ENCODE assay signal across 13 cellular contexts in genomic region chr1:183218039-183218618, GRCh38. TPM values are rescaled to one million over a fixed set of nuclear protein-coding genes. Genes with fewer than 3 reads are reported as not detected.
DNase-seq lines count a peak whose midpoint lies in the region; ATAC-seq and TF ChIP-seq lines count a peak whose summit lies in the region.
"Had no signal": no experiment of that assay in that cellular context is flagged by ENCODE, and none has a peak within 500 bp of the region (broad histone marks: within the 10 kb centered on the region; RNA-seq: fewer than 3 reads in every experiment).

No MANE protein-coding gene starts in this region.

- peak; percentile 85 for ATAC-seq in sciatic nerve
- no peak for ATAC-seq in HG03457 (IDR thresholded peaks at IDR 0.05; ENCODE audit: unreplicated experiment)
- no peak for ATAC-seq in activated CD4-positive, CD25-positive, alpha-beta regulatory T cell treated with anti-CD3 and anti-CD28 coated beads, Interleukin-2, amount 50 U/mL, for 24 hours
- ATAC-seq: PC-3 had no signal

- H3K9me3 ChIP-seq in fibroblast of lung (ENCODE audit: control insufficient read depth, insufficient read depth, low read depth, low read length) = no peaks in the 10 kb centered on the region

- DNase-seq in DMS153 treated with DMSO at 0.1 percent for 48 hours (lab: John Stamatoyannopoulos, UW; ENCODE audit: unreplicated experiment) (peak; percentile 29), NCI-H2171 (lab: John Stamatoyannopoulos, UW) (peak; percentile 86), fibroblast of lung (ENCODE audit: low read depth in 2 of 2) (peak in 1 of 2 donors; percentile 47), sciatic nerve (ENCODE audit: low spot score) (no peak), OCI-M1 (lab: John Stamatoyannopoulos, UW) (no peak)
- no peak for DNase-seq in activated naive CD4-positive, alpha-beta T cell treated with anti-CD3 and anti-CD28 coated beads, Interleukin-2, amount 10 ng/mL, durations not matched to agents 7 days and 5 days
- DNase-seq: midbrain; PC-3; stimulated activated naive B cell treated with anti-CD40 and anti-IgM and Interleukin-4, amounts not matched to agents 10 μg/mL and 1 μg/mL and 100 μg/mL, for 72 hours had no signal

- no peak overlapping the region for H3K27ac ChIP-seq in fibroblast of lung (ENCODE audit: insufficient read depth, low read length)

- no peak overlapping the region for H3K4me3 ChIP-seq in fibroblast of lung (replicated peaks in 1 of 4; ENCODE audit: control extremely low read depth in 1 of 4, insufficient read depth in 1 of 4, low read depth in 3 of 4, low read length in 4 of 4)

- H3K27me3 Mint-ChIP-seq in activated naive CD4-positive, alpha-beta T cell treated with anti-CD3 and anti-CD28 coated beads, Interleukin-2, amount 10 ng/mL, durations not matched to agents 7 days and 5 days = peaks cover 18% of the 10 kb centered on the region
- H3K27me3 Mint-ChIP-seq: stimulated activated naive B cell treated with anti-CD40 and anti-IgM and Interleukin-4, amounts not matched to agents 10 μg/mL and 1 μg/mL and 100 μg/mL, for 72 hours had no signal

- H3K27ac Mint-ChIP-seq in activated naive CD4-positive, alpha-beta T cell treated with anti-CD3 and anti-CD28 coated beads, Interleukin-2, amount 10 ng/mL, durations not matched to agents 7 days and 5 days = no peak overlapping the region
- H3K27ac Mint-ChIP-seq: activated T-helper 1 cell treated with anti-CD3 and anti-CD28 coated beads, Interleukin-12 subunit alpha, Interleukin-12 subunit beta, Interleukin-2, Interleukin-4 antibody, amounts not matched to agents 30 ng/mL and 10 ng/mL and 1 ng/mL, durations not matched to agents 14 hours and 24 hours and 36 hours; IgD-negative memory B cell; stimulated activated naive B cell treated with anti-CD40 and anti-IgM and Interleukin-4, amounts not matched to agents 10 μg/mL and 1 μg/mL and 100 μg/mL, for 72 hours had no signal

- TF ChIP-seq CTCF in fibroblast of lung (conservative IDR thresholded peaks at IDR 0.05 in 1 of 2, IDR thresholded peaks at IDR 0.05 in 1 of 2; ENCODE audit: low read depth in 1 of 2, low read length in 2 of 2) = no peak

- H3K9ac ChIP-seq in fibroblast of lung (ENCODE audit: insufficient read depth, low read length) = no peak overlapping the region

- H3K4me1 ChIP-seq in fibroblast of lung (ENCODE audit: control insufficient read depth, extremely low read depth, insufficient read depth, low read length) = peaks cover 6% of the 10 kb centered on the region

- no peaks in the 10 kb centered on the region for H3K9me3 Mint-ChIP-seq in activated naive CD4-positive, alpha-beta T cell treated with anti-CD3 and anti-CD28 coated beads, Interleukin-2, amount 10 ng/mL, durations not matched to agents 7 days and 5 days
- H3K9me3 Mint-ChIP-seq: activated T-helper 1 cell treated with anti-CD3 and anti-CD28 coated beads, Interleukin-12 subunit alpha, Interleukin-12 subunit beta, Interleukin-2, Interleukin-4 antibody, amounts not matched to agents 30 ng/mL and 10 ng/mL and 1 ng/mL, durations not matched to agents 14 hours and 24 hours and 36 hours; IgD-negative memory B cell; stimulated activated naive B cell treated with anti-CD40 and anti-IgM and Interleukin-4, amounts not matched to agents 10 μg/mL and 1 μg/mL and 100 μg/mL, for 72 hours had no signal

- H3K27me3 ChIP-seq in fibroblast of lung (ENCODE audit: control insufficient read depth, insufficient read depth, low read length) = no peaks in the 10 kb centered on the region

- H3K4me2 ChIP-seq in fibroblast of lung (ENCODE audit: extremely low read depth, insufficient read depth, low read length) = peak overlapping the region; percentile 13

- H3K4me3 Mint-ChIP-seq in activated naive CD4-positive, alpha-beta T cell treated with anti-CD3 and anti-CD28 coated beads, Interleukin-2, amount 10 ng/mL, durations not matched to agents 7 days and 5 days = no peak overlapping the region
- H3K4me3 Mint-ChIP-seq: activated T-helper 1 cell treated with anti-CD3 and anti-CD28 coated beads, Interleukin-12 subunit alpha, Interleukin-12 subunit beta, Interleukin-2, Interleukin-4 antibody, amounts not matched to agents 30 ng/mL and 10 ng/mL and 1 ng/mL, durations not matched to agents 14 hours and 24 hours and 36 hours; IgD-negative memory B cell; stimulated activated naive B cell treated with anti-CD40 and anti-IgM and Interleukin-4, amounts not matched to agents 10 μg/mL and 1 μg/mL and 100 μg/mL, for 72 hours had no signal

- no peaks in the 10 kb centered on the region for H3K36me3 ChIP-seq in fibroblast of lung (ENCODE audit: control insufficient read depth, insufficient read depth, low read length)

- no peaks in the 10 kb centered on the region for H3K79me2 ChIP-seq in fibroblast of lung (ENCODE audit: control insufficient read depth, insufficient read depth, low read length)

- peaks cover 27% of the 10 kb centered on the region for H3K4me1 Mint-ChIP-seq in activated naive CD4-positive, alpha-beta T cell treated with anti-CD3 and anti-CD28 coated beads, Interleukin-2, amount 10 ng/mL, durations not matched to agents 7 days and 5 days

- peak overlapping the region; percentile 18 for H2AFZ ChIP-seq in fibroblast of lung (ENCODE audit: low read length)

- intact Hi-C loops in sciatic nerve (cut with DNase I) = loop anchor here (5.0 kb wide), 1 partner anchor 1469 kb away; no protein-coding TSS in a partner anchor

- H4K20me1 ChIP-seq in fibroblast of lung (ENCODE audit: control insufficient read depth, extremely low read depth, insufficient read depth, low read length) = no peaks in the 10 kb centered on the region

- H3K36me3 Mint-ChIP-seq in activated naive CD4-positive, alpha-beta T cell treated with anti-CD3 and anti-CD28 coated beads, Interleukin-2, amount 10 ng/mL, durations not matched to agents 7 days and 5 days = no peaks in the 10 kb centered on the region
- H3K36me3 Mint-ChIP-seq: IgD-negative memory B cell; stimulated activated naive B cell treated with anti-CD40 and anti-IgM and Interleukin-4, amounts not matched to agents 10 μg/mL and 1 μg/mL and 100 μg/mL, for 72 hours had no signal

- CTCF ChIA-PET in activated naive CD4-positive, alpha-beta T cell treated with anti-CD3 and anti-CD28 coated beads, Interleukin-2, amount 10 ng/mL, durations not matched to agents 7 days and 5 days (lab: Charles Lee) = interaction anchor here (1.2 to 1.8 kb wide), 2 partner anchors 10 to 11 kb away, joined by 3 to 6 read pairs; no protein-coding TSS in a partner anchor

RNA-seq across cellular contexts. Expression of gene LAMC2, which starts 32.1 kb away (rescaled TPM):
- total RNA-seq in fibroblast of lung = 0.99 and 2.8 TPM in 2 replicates
- polyA plus RNA-seq in fibroblast of lung = 0.66 and 3.9 TPM in 2 replicates
- 0.40 and 2.5 TPM in 2 replicates for polyA plus RNA-seq in fibroblast of lung (2012)
- polyA minus RNA-seq in fibroblast of lung (ENCODE audit: low replicate concordance) = 2.7 TPM in 1 of 2 replicates, not detected in the other
- 3.4 TPM for total RNA-seq in sciatic nerve
- polyA plus RNA-seq: IgD-negative memory B cell had no signal

Comparison
In these comparisons a context has a peak if more than half of its experiments do, and no peak if none do; other contexts are left out.
1. DNase-seq: peak in DMS153 treated with DMSO at 0.1 percent for 48 hours (single experiment) and NCI-H2171 (single experiment); none in sciatic nerve (single experiment), activated naive CD4-positive, alpha-beta T cell treated with anti-CD3 and anti-CD28 coated beads, Interleukin-2, amount 10 ng/mL, durations not matched to agents 7 days and 5 days (single experiment) and OCI-M1 (single experiment).